ENCODE assay signal across 8 cellular contexts in the genomic region with DNA sequence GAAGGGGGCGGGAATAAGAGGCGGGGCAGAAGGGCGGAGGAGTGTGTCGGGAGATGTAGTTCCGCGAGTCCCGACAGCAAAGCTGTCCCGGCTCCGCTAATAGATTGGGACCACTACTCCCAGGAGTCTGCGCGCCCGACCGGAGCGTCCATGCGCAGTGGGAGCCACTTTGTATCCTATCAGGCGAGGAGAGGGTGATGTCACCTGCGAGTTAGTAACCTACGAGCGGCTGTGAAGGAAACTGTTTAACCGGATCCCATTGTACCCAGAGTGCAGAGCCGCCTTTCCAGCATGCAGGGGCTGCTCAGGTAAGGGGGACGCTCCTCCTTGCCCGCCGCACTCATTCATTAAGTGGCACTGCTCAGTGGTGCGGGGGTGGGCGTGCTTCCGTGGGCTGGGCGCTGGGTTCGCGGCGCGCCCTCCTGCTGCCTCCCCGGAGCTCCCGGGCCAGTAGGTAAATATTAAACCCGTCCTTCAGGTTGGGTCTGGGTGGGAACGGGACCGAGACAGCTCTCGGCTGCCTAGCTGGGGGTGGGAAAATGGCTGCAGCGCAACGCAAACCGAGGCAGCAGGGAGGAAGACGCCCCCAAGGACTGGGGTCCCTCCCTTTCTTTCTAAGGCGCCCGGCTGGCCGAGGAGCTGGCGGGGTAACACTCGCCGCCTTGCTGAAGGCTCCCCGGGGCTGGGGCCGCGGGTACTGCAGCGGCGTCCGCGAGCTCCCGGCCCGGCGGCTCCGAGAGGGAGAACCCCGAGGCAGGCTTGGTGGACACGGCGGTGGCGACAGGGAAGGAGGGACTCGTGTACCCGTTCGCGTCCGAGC. TPM values are rescaled to one million over a fixed set of nuclear protein-coding genes. Genes with fewer than 3 reads are reported as not detected.
A peak's percentile ranks its signal among the peaks of the same experiment; 100 is the strongest.
DNase-seq lines count a peak whose midpoint lies in the region; ATAC-seq and TF ChIP-seq lines count a peak whose summit lies in the region.

TSS of gene DAAM1 (plus strand) at position 207 of the 820 bp plus-strand sequence. CDS start 74,811 bp downstream, outside the sequence.

- H3K27ac ChIP-seq in ovary (peak within 1 kb of the TSS; percentile 60 to 95), thyroid gland (peak within 1 kb of the TSS; percentile 92 to 95 (median 94))

- H3K27me3 ChIP-seq in ovary = no peaks in the 10 kb centered on the region
- H3K27me3 ChIP-seq in thyroid gland = no peaks in the 10 kb centered on the region

- H3K4me1 ChIP-seq in ovary (ENCODE audit: insufficient read depth) (peaks cover 9% of the 10 kb centered on the region), thyroid gland (peaks cover 5 to 7% of the 10 kb centered on the region in 2 donors)

- peak within 1 kb of the TSS; percentile 69 for H3K4me3 ChIP-seq in ovary
- peak within 1 kb of the TSS; percentile 73 to 90 (median 76) for H3K4me3 ChIP-seq in thyroid gland (replicated peaks in 1 of 3)

- peak within 1 kb of the TSS; percentile 77 for H3K27ac Mint-ChIP-seq in activated naive CD8-positive, alpha-beta T cell treated with anti-CD3 and anti-CD28 coated beads for 36 hours
- peak within 1 kb of the TSS; percentile 99 for H3K27ac Mint-ChIP-seq in glutamatergic neuron (ENCODE audit: unreplicated experiment)

- H3K9me3 Mint-ChIP-seq in activated naive CD8-positive, alpha-beta T cell treated with anti-CD3 and anti-CD28 coated beads for 36 hours = no peaks in the 10 kb centered on the region
- peaks cover 19% of the 10 kb centered on the region for H3K9me3 Mint-ChIP-seq in glutamatergic neuron (ENCODE audit: unreplicated experiment)

- H3K4me3 Mint-ChIP-seq in activated naive CD8-positive, alpha-beta T cell treated with anti-CD3 and anti-CD28 coated beads for 36 hours = peak within 1 kb of the TSS; percentile 89
- peak within 1 kb of the TSS; percentile 99 for H3K4me3 Mint-ChIP-seq in glutamatergic neuron (ENCODE audit: unreplicated experiment)

- CTCF ChIA-PET in GM10248 (lab: Yijun Ruan, JAX) = interaction anchor here (1.0 to 2.1 kb wide), 6 partner anchors 15 to 295 kb away, joined by 3 to 8 read pairs (median 4); partner anchors contain the start of genes JKAMP and L3HYPDH

- TF ChIP-seq CTCF in GM10248 (IDR thresholded peaks at IDR 0.05; ENCODE audit: control extremely low read depth, extremely low read depth, low read depth, missing control alignments) = no peak
- TF ChIP-seq CTCF in glutamatergic neuron (IDR thresholded peaks at IDR 0.05; ENCODE audit: partially characterized antibody, unreplicated experiment) = no peak
- no peak for TF ChIP-seq CTCF in ovary (IDR thresholded peaks at IDR 0.05)
- TF ChIP-seq CTCF in thyroid gland (IDR thresholded peaks at IDR 0.05) = no peak

- no peaks in the 10 kb centered on the region for H3K36me3 Mint-ChIP-seq in activated naive CD8-positive, alpha-beta T cell treated with anti-CD3 and anti-CD28 coated beads for 36 hours
- H3K36me3 Mint-ChIP-seq in glutamatergic neuron (ENCODE audit: unreplicated experiment) = no peaks in the 10 kb centered on the region

- H3K9me3 ChIP-seq in ovary (no peaks in the 10 kb centered on the region), thyroid gland (no peaks in the 10 kb centered on the region)

- peak; percentile 89 for ATAC-seq in HG02610 (IDR thresholded peaks at IDR 0.05; ENCODE audit: unreplicated experiment)

- intact Hi-C loops in ovary (cut with DNase I) = loop anchor here in 2 of 4 donors (2.0 to 10.0 kb wide), 2 partner anchors 60 to 146 kb away; no protein-coding TSS in a partner anchor
- intact Hi-C loops in thyroid gland (cut with DNase I) = loop anchor here (5.0 to 10.0 kb wide), 2 partner anchors 64 to 174 kb away; no protein-coding TSS in a partner anchor

- WGBS in ovary, 3 donors = 0% methylated on average over 66 to 68 of the region's 68 CpGs
- WGBS in thyroid gland, 2 donors = 0% methylated on average over 24 to 32 of the region's 68 CpGs

- H3K4me1 Mint-ChIP-seq in activated naive CD8-positive, alpha-beta T cell treated with anti-CD3 and anti-CD28 coated beads for 36 hours = peaks cover 20% of the 10 kb centered on the region
- H3K4me1 Mint-ChIP-seq in glutamatergic neuron (ENCODE audit: low read depth, unreplicated experiment) = peaks cover 17% of the 10 kb centered on the region

- POLR2A ChIA-PET in GM10248 (lab: Yijun Ruan, JAX) = interaction anchor here (1.3 kb wide), 1 partner anchor 22 kb away, joined by 3 read pairs; no protein-coding TSS in a partner anchor

- peaks cover 11% of the 10 kb centered on the region for H3K27me3 Mint-ChIP-seq in activated naive CD8-positive, alpha-beta T cell treated with anti-CD3 and anti-CD28 coated beads for 36 hours
- peaks cover 18% of the 10 kb centered on the region for H3K27me3 Mint-ChIP-seq in glutamatergic neuron (ENCODE audit: unreplicated experiment)

- no peak for TF ChIP-seq EP300 in ovary (IDR thresholded peaks at IDR 0.05)

- no peaks in the 10 kb centered on the region for H3K36me3 ChIP-seq in ovary
- no peaks in the 10 kb centered on the region for H3K36me3 ChIP-seq in thyroid gland

- TF ChIP-seq POLR2A in ovary (IDR thresholded peaks at IDR 0.05) = peak; percentile 97
- peak; percentile 77 to 99 for TF ChIP-seq POLR2A in thyroid gland (IDR thresholded peaks at IDR 0.05)

- DNase-seq in GM10248 (ENCODE audit: extremely low spot score) = peak; percentile 93
- DNase-seq in NCI-H1092 treated with DMSO at 0.1 percent for 48 hours (lab: John Stamatoyannopoulos, UW) = peak; percentile 99
- peak; percentile 92 for DNase-seq in SKM-1 treated with dmso at 0.1 percent for 144 hours (lab: John Stamatoyannopoulos, UW; ENCODE audit: unreplicated experiment)
- DNase-seq in activated naive CD8-positive, alpha-beta T cell treated with anti-CD3 and anti-CD28 coated beads for 36 hours = peak; percentile 95
- peak; percentile 96 for DNase-seq in glutamatergic neuron
- peak; percentile 96 to 98 (median 97) for DNase-seq in ovary
- peak; percentile 99 for DNase-seq in thyroid gland

RNA-seq across cellular contexts. Expression of gene DAAM1, which starts in this region (rescaled TPM):
- 10 to 100 TPM in 1 of 2 experiments, 1 to 10 TPM in 1; 9.2 to 10.5 TPM for total RNA-seq in activated naive CD8-positive, alpha-beta T cell treated with anti-CD3 and anti-CD28 coated beads for 36 hours
- total RNA-seq in glutamatergic neuron (ENCODE audit: unreplicated experiment) (146 TPM), ovary (10 to 100 TPM; 22.7 to 83.3 (median 36.4) TPM), thyroid gland (10 to 100 TPM; 25.3 to 47.2 (median 37.8) TPM)
- polyA plus RNA-seq in ovary = 10 to 100 TPM; 19.0 to 35.3 TPM

Comparison
In these comparisons a context has a peak if more than half of its experiments do, and no peak if none do; other contexts are left out.
1. Peak in every context shown above with its lines: DNase-seq, ATAC-seq, H3K4me3 ChIP-seq and H3K27ac ChIP-seq.